18 cellular contexts compared by ENCODE assay signal in genomic region chr10:35056133-35056532, GRCh38.
"Had no signal": no experiment of that assay in that cellular context is flagged by ENCODE, and none has a peak within 500 bp of the region (broad histone marks: within the 10 kb centered on the region; RNA-seq: fewer than 3 reads in every experiment).

No MANE protein-coding gene starts in this region.

- H3K4me3 Mint-ChIP-seq: activated naive CD8-positive, alpha-beta T cell treated with anti-CD3 and anti-CD28 coated beads for 36 hours; dendritic cell treated with granulocyte-macrophage colony-stimulating factor and Interleukin-4, amounts not matched to agents 40 ng/mL and 50 ng/mL, for 4 days; nephron had no signal

- H3K27me3 ChIP-seq: sigmoid colon, tibial artery, uterus had no signal

- H3K9me3 Mint-ChIP-seq: activated naive CD8-positive, alpha-beta T cell treated with anti-CD3 and anti-CD28 coated beads for 36 hours; dendritic cell treated with granulocyte-macrophage colony-stimulating factor and Interleukin-4, amounts not matched to agents 40 ng/mL and 50 ng/mL, for 4 days; nephron had no signal

- H3K36me3 ChIP-seq: uterus had no signal

- H3K4me1 ChIP-seq: sigmoid colon, tibial artery, uterus had no signal

- H3K9me3 ChIP-seq: sigmoid colon, tibial artery, uterus had no signal

- H3K4me3 ChIP-seq: sigmoid colon, tibial artery, uterus had no signal

- H3K27ac ChIP-seq: sigmoid colon, tibial artery, uterus had no signal

- H3K4me1 Mint-ChIP-seq: nephron had no signal

- ATAC-seq: stimulated activated naive CD8-positive, alpha-beta T cell treated with anti-CD3 and anti-CD28 coated beads, Interleukin-15, Interleukin-2, amounts not matched to agents 100 U/mL and 50 U/mL, for 24 hours had no signal

- H3K27me3 Mint-ChIP-seq: activated naive CD8-positive, alpha-beta T cell treated with anti-CD3 and anti-CD28 coated beads for 36 hours; dendritic cell treated with granulocyte-macrophage colony-stimulating factor and Interleukin-4, amounts not matched to agents 40 ng/mL and 50 ng/mL, for 4 days had no signal

- DNase-seq: activated CD4-positive, alpha-beta T cell treated with anti-CD3 and anti-CD28 coated beads, Interleukin-2, amount 50 U/mL, for 1 hour; activated CD8-positive, alpha-beta memory T cell treated with anti-CD3 and anti-CD28 coated beads for 24 hours; activated CD8-positive, alpha-beta memory T cell treated with anti-CD3 and anti-CD28 coated beads, Interleukin-2, amount 50 U/mL, for 48 hours; activated gamma-delta T cell treated with Interleukin-2 at 50 U/mL for 16 hours; activated naive CD8-positive, alpha-beta T cell treated with anti-CD3 and anti-CD28 coated beads for 36 hours; amniotic stem cell; effector memory CD4-positive, alpha-beta T cell; mesendoderm; sigmoid colon; stimulated activated CD4-positive, alpha-beta T cell treated with anti-CD3 and anti-CD28 coated beads, Interleukin-1b, Interleukin-23, amount 100 ng/mL, for 48 hours; stimulated activated naive CD8-positive, alpha-beta T cell treated with anti-CD3 and anti-CD28 coated beads, Interleukin-15, Interleukin-2, amounts not matched to agents 100 U/mL and 50 U/mL, for 24 hours; substantia nigra; T-helper 1 cell; T1000; tibial artery; uterus had no signal

- H3K27ac Mint-ChIP-seq: activated naive CD8-positive, alpha-beta T cell treated with anti-CD3 and anti-CD28 coated beads for 36 hours; dendritic cell treated with granulocyte-macrophage colony-stimulating factor and Interleukin-4, amounts not matched to agents 40 ng/mL and 50 ng/mL, for 4 days; nephron had no signal
